In the genomic region with DNA sequence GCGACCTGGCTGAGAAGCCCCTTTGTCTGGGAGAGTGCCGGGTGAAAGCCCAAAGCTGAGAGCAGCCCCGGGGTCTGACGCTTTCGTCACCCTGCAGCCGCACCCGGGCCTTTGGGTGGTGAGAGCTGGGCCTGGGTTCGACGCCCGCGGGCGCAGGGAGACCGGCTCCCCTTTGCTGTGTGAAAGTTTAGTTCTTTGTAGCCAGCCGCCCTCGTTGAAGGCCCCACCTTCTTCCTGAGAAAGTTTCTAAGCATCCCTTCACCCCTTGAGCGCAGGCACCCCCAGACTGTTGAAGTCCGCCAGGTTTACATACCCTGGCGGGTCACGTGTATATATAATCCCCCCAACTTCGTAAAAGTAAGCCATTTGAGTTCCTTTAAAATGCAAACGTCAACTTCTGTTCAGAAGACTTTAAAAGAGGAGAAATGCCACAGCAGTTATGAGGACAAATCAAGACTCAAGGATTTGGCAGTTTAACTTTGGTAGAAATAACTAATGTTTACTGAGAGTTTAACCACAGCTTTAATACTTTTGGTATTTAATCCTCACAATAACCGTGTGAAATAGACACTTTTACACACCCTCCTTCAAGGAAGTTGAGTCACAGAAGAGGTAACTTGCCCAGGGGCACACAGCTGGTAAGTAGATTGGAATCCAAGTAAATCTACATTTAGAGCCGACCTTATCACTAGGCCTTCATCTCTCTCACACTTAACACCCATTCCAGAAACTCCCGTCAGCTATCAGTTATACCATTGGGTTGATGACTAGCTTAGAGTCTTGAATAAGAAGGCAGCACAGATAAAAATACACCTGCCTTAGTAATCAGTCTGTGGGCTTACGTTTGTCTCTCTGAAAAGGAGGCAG, we compare ENCODE assay signal across 1 cellular context.
TF ChIP-seq lines count a peak whose summit lies in the region.

No MANE protein-coding gene starts in this region.

TF ChIP-seq in K562, 482 proteins besides CTCF, POLR2A, EP300 and RAD21 (continued from another document and continues in another):
- TF ChIP-seq, protein P1, sequence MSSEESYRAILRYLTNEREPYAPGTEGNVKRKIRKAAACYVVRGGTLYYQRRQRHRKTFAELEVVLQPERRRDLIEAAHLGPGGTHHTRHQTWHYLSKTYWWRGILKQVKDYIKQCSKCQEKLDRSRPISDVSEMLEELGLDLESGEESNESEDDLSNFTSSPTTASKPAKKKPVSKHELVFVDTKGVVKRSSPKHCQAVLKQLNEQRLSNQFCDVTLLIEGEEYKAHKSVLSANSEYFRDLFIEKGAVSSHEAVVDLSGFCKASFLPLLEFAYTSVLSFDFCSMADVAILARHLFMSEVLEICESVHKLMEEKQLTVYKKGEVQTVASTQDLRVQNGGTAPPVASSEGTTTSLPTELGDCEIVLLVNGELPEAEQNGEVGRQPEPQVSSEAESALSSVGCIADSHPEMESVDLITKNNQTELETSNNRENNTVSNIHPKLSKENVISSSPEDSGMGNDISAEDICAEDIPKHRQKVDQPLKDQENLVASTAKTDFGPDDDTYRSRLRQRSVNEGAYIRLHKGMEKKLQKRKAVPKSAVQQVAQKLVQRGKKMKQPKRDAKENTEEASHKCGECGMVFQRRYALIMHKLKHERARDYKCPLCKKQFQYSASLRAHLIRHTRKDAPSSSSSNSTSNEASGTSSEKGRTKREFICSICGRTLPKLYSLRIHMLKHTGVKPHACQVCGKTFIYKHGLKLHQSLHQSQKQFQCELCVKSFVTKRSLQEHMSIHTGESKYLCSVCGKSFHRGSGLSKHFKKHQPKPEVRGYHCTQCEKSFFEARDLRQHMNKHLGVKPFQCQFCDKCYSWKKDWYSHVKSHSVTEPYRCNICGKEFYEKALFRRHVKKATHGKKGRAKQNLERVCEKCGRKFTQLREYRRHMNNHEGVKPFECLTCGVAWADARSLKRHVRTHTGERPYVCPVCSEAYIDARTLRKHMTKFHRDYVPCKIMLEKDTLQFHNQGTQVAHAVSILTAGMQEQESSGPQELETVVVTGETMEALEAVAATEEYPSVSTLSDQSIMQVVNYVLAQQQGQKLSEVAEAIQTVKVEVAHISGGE (CRISPR knock-in tag; IDR thresholded peaks at IDR 0.05), result 0 out of 6 replicates have a peak, but pooled peaks of 1 of the 3 experiments have one; percentile 44
- TF ChIP-seq MAFG (tag; conservative IDR thresholded peaks at IDR 0.05) (no peak), TEAD1 (CRISPR knock-in tag; IDR thresholded peaks at IDR 0.05) (peak in 1 of 2 experiments; percentile 81; a peak in 1 of 4 replicates), NRF1 (conservative IDR thresholded peaks at IDR 0.05 in 1 of 2, IDR thresholded peaks at IDR 0.05 in 1 of 2) (no peak), SMAD1 (IDR thresholded peaks at IDR 0.05; ENCODE audit: low read depth, low read length, partially characterized antibody) (no peak), ATF1 (CRISPR knock-in tag; IDR thresholded peaks at IDR 0.05) (no peak), ATF1 (tag; IDR thresholded peaks at IDR 0.05) (peak; percentile 46), RBBP5 (IDR thresholded peaks at IDR 0.05; ENCODE audit: borderline replicate concordance, insufficient read depth, low read length, poor library complexity, severe bottlenecking) (no peak), MEF2A (IDR thresholded peaks at IDR 0.05; ENCODE audit: control insufficient read depth, low read depth, low read length) (peak; percentile 36; the same call in 1 of the 2 replicates), TCF3 (CRISPR knock-in tag; IDR thresholded peaks at IDR 0.05) (peak; percentile 33; the same call in 1 of the 2 replicates), FOSL1 (tag; conservative IDR thresholded peaks at IDR 0.05) (0 out of 2 replicates have a peak, but pooled peaks have one; percentile 19), BHLHE40 (IDR thresholded peaks at IDR 0.05; ENCODE audit: low read length) (0 out of 2 replicates have a peak, but pooled peaks have one; percentile 7), SP1 (CRISPR knock-in tag; IDR thresholded peaks at IDR 0.05) (peak; percentile 36; the same call in 1 of the 2 replicates), HNRNPL (IDR thresholded peaks at IDR 0.05; ENCODE audit: low read depth, low read length) (no peak), KLF16 (IDR thresholded peaks at IDR 0.05) (no peak; the same call in 1 of the 2 replicates), PRPF4 (IDR thresholded peaks at IDR 0.05; ENCODE audit: insufficient read depth, low read depth, low read length, poor library complexity, severe bottlenecking) (no peak), TEAD4 (IDR thresholded peaks at IDR 0.05; ENCODE audit: low read length) (peak; percentile 63), TEAD4 (CRISPR knock-in tag; IDR thresholded peaks at IDR 0.05; ENCODE audit: borderline replicate concordance) (no peak), ZKSCAN3 (CRISPR knock-in tag; IDR thresholded peaks at IDR 0.05) (no peak), KAT7 (CRISPR knock-in tag; IDR thresholded peaks at IDR 0.05; ENCODE audit: borderline replicate concordance) (peak; percentile 29; the same call in 1 of the 2 replicates), ZNF224 (CRISPR knock-in tag; IDR thresholded peaks at IDR 0.05) (no peak), SMARCA5 (IDR thresholded peaks at IDR 0.05) (no peak), RFX5 (IDR thresholded peaks at IDR 0.05; ENCODE audit: low read depth, low read length) (no peak), CBFA2T3 (IDR thresholded peaks at IDR 0.05) (peak; percentile 83), HEY1 (CRISPR knock-in tag; IDR thresholded peaks at IDR 0.05; ENCODE audit: borderline replicate concordance) (no peak), DPF2 (IDR thresholded peaks at IDR 0.05) (peak; percentile 61), ARHGAP35 (IDR thresholded peaks at IDR 0.05; ENCODE audit: partially characterized antibody) (no peak), FOXK1 (CRISPR knock-in tag; IDR thresholded peaks at IDR 0.05; ENCODE audit: borderline replicate concordance) (no peak), ZNF316 (IDR thresholded peaks at IDR 0.05) (no peak), LEF1 (IDR thresholded peaks at IDR 0.05) (no peak), NCOR1 (IDR thresholded peaks at IDR 0.05) (no peak; the same call in 1 of the 2 replicates), HDAC3 (IDR thresholded peaks at IDR 0.05; ENCODE audit: borderline replicate concordance, partially characterized antibody) (no peak)
- TF ChIP-seq, protein P2, sequence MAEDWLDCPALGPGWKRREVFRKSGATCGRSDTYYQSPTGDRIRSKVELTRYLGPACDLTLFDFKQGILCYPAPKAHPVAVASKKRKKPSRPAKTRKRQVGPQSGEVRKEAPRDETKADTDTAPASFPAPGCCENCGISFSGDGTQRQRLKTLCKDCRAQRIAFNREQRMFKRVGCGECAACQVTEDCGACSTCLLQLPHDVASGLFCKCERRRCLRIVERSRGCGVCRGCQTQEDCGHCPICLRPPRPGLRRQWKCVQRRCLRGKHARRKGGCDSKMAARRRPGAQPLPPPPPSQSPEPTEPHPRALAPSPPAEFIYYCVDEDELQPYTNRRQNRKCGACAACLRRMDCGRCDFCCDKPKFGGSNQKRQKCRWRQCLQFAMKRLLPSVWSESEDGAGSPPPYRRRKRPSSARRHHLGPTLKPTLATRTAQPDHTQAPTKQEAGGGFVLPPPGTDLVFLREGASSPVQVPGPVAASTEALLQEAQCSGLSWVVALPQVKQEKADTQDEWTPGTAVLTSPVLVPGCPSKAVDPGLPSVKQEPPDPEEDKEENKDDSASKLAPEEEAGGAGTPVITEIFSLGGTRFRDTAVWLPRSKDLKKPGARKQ (CRISPR knock-in tag; IDR thresholded peaks at IDR 0.05), result 0 out of 2 replicates have a peak, but pooled peaks have one; percentile 35
- TF ChIP-seq, protein P3, sequence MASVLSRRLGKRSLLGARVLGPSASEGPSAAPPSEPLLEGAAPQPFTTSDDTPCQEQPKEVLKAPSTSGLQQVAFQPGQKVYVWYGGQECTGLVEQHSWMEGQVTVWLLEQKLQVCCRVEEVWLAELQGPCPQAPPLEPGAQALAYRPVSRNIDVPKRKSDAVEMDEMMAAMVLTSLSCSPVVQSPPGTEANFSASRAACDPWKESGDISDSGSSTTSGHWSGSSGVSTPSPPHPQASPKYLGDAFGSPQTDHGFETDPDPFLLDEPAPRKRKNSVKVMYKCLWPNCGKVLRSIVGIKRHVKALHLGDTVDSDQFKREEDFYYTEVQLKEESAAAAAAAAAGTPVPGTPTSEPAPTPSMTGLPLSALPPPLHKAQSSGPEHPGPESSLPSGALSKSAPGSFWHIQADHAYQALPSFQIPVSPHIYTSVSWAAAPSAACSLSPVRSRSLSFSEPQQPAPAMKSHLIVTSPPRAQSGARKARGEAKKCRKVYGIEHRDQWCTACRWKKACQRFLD (CRISPR knock-in tag; IDR thresholded peaks at IDR 0.05), result peak; percentile 15; the same call in 1 of the 2 replicates
- TF ChIP-seq, protein P4, sequence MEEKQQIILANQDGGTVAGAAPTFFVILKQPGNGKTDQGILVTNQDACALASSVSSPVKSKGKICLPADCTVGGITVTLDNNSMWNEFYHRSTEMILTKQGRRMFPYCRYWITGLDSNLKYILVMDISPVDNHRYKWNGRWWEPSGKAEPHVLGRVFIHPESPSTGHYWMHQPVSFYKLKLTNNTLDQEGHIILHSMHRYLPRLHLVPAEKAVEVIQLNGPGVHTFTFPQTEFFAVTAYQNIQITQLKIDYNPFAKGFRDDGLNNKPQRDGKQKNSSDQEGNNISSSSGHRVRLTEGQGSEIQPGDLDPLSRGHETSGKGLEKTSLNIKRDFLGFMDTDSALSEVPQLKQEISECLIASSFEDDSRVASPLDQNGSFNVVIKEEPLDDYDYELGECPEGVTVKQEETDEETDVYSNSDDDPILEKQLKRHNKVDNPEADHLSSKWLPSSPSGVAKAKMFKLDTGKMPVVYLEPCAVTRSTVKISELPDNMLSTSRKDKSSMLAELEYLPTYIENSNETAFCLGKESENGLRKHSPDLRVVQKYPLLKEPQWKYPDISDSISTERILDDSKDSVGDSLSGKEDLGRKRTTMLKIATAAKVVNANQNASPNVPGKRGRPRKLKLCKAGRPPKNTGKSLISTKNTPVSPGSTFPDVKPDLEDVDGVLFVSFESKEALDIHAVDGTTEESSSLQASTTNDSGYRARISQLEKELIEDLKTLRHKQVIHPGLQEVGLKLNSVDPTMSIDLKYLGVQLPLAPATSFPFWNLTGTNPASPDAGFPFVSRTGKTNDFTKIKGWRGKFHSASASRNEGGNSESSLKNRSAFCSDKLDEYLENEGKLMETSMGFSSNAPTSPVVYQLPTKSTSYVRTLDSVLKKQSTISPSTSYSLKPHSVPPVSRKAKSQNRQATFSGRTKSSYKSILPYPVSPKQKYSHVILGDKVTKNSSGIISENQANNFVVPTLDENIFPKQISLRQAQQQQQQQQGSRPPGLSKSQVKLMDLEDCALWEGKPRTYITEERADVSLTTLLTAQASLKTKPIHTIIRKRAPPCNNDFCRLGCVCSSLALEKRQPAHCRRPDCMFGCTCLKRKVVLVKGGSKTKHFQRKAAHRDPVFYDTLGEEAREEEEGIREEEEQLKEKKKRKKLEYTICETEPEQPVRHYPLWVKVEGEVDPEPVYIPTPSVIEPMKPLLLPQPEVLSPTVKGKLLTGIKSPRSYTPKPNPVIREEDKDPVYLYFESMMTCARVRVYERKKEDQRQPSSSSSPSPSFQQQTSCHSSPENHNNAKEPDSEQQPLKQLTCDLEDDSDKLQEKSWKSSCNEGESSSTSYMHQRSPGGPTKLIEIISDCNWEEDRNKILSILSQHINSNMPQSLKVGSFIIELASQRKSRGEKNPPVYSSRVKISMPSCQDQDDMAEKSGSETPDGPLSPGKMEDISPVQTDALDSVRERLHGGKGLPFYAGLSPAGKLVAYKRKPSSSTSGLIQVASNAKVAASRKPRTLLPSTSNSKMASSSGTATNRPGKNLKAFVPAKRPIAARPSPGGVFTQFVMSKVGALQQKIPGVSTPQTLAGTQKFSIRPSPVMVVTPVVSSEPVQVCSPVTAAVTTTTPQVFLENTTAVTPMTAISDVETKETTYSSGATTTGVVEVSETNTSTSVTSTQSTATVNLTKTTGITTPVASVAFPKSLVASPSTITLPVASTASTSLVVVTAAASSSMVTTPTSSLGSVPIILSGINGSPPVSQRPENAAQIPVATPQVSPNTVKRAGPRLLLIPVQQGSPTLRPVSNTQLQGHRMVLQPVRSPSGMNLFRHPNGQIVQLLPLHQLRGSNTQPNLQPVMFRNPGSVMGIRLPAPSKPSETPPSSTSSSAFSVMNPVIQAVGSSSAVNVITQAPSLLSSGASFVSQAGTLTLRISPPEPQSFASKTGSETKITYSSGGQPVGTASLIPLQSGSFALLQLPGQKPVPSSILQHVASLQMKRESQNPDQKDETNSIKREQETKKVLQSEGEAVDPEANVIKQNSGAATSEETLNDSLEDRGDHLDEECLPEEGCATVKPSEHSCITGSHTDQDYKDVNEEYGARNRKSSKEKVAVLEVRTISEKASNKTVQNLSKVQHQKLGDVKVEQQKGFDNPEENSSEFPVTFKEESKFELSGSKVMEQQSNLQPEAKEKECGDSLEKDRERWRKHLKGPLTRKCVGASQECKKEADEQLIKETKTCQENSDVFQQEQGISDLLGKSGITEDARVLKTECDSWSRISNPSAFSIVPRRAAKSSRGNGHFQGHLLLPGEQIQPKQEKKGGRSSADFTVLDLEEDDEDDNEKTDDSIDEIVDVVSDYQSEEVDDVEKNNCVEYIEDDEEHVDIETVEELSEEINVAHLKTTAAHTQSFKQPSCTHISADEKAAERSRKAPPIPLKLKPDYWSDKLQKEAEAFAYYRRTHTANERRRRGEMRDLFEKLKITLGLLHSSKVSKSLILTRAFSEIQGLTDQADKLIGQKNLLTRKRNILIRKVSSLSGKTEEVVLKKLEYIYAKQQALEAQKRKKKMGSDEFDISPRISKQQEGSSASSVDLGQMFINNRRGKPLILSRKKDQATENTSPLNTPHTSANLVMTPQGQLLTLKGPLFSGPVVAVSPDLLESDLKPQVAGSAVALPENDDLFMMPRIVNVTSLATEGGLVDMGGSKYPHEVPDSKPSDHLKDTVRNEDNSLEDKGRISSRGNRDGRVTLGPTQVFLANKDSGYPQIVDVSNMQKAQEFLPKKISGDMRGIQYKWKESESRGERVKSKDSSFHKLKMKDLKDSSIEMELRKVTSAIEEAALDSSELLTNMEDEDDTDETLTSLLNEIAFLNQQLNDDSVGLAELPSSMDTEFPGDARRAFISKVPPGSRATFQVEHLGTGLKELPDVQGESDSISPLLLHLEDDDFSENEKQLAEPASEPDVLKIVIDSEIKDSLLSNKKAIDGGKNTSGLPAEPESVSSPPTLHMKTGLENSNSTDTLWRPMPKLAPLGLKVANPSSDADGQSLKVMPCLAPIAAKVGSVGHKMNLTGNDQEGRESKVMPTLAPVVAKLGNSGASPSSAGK (IDR thresholded peaks at IDR 0.05), result peak; percentile 88
- TF ChIP-seq, protein P5, sequence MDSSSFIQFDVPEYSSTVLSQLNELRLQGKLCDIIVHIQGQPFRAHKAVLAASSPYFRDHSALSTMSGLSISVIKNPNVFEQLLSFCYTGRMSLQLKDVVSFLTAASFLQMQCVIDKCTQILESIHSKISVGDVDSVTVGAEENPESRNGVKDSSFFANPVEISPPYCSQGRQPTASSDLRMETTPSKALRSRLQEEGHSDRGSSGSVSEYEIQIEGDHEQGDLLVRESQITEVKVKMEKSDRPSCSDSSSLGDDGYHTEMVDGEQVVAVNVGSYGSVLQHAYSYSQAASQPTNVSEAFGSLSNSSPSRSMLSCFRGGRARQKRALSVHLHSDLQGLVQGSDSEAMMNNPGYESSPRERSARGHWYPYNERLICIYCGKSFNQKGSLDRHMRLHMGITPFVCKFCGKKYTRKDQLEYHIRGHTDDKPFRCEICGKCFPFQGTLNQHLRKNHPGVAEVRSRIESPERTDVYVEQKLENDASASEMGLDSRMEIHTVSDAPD (CRISPR knock-in tag; IDR thresholded peaks at IDR 0.05), result no peak
- TF ChIP-seq, protein P6, sequence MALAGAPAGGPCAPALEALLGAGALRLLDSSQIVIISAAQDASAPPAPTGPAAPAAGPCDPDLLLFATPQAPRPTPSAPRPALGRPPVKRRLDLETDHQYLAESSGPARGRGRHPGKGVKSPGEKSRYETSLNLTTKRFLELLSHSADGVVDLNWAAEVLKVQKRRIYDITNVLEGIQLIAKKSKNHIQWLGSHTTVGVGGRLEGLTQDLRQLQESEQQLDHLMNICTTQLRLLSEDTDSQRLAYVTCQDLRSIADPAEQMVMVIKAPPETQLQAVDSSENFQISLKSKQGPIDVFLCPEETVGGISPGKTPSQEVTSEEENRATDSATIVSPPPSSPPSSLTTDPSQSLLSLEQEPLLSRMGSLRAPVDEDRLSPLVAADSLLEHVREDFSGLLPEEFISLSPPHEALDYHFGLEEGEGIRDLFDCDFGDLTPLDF (CRISPR knock-in tag; IDR thresholded peaks at IDR 0.05), result no peak
